Comparison of ENCODE assay signal across 29 cellular contexts in genomic region chr3:70011582-70011981, GRCh38. TPM values are rescaled to one million over a fixed set of nuclear protein-coding genes. Genes with fewer than 3 reads are reported as not detected.
"Had no signal": no experiment of that assay in that cellular context is flagged by ENCODE, and none has a peak within 500 bp of the region (broad histone marks: within the 10 kb centered on the region; RNA-seq: fewer than 3 reads in every experiment).

No MANE protein-coding gene starts in this region.

- H3K4me1 ChIP-seq: heart left ventricle, lower lobe of right lung, right lobe of liver, vagina had no signal

- H3K27ac ChIP-seq: heart left ventricle, lower lobe of right lung, right lobe of liver, skin epidermis, vagina, WERI-Rb-1 had no signal

- H3K9me3 ChIP-seq: lower lobe of right lung, mucosa of descending colon, right lobe of liver, vagina had no signal

- ATAC-seq: activated CD8-positive, alpha-beta memory T cell treated with anti-CD3 and anti-CD28 coated beads, Interleukin-2, amount 10 ng/mL, durations not matched to agents 7 days and 5 days; activated CD8-positive, alpha-beta T cell treated with anti-CD3 and anti-CD28 coated beads for 36 hours; activated naive CD8-positive, alpha-beta T cell treated with anti-CD3 and anti-CD28 coated beads, Interleukin-2, amount 50 U/mL, for 24 hours; heart left ventricle; left lobe of liver; lower lobe of right lung; mucosa of descending colon; right lobe of liver; stimulated activated memory B cell treated with anti-CD40 and anti-IgM and Interleukin-4, amounts not matched to agents 10 μg/mL and 1 μg/mL and 100 μg/mL, for 72 hours; T-cell had no signal

- H3K4me3 ChIP-seq: heart left ventricle, lower lobe of right lung, mucosa of descending colon, right lobe of liver, skin epidermis, vagina had no signal

- H3K36me3 ChIP-seq: heart left ventricle, lower lobe of right lung, right lobe of liver, vagina, WERI-Rb-1 had no signal

- DNase-seq: activated CD4-positive, alpha-beta T cell treated with anti-CD3 and anti-CD28 coated beads, Interleukin-2, amount 10 ng/mL, durations not matched to agents 7 days and 5 days; activated CD4-positive, CD25-positive, alpha-beta regulatory T cell treated with anti-CD3 and anti-CD28 coated beads, Interleukin-2, amount 50 U/mL, for 72 hours; activated CD8-positive, alpha-beta memory T cell treated with anti-CD3 and anti-CD28 coated beads, Interleukin-2, amount 10 ng/mL, durations not matched to agents 7 days and 5 days; activated CD8-positive, alpha-beta T cell treated with anti-CD3 and anti-CD28 coated beads for 36 hours; activated effector memory CD4-positive, alpha-beta T cell treated with anti-CD3 and anti-CD28 coated beads, Interleukin-2, amount 50 U/mL, for 16 hours; activated naive CD4-positive, alpha-beta T cell treated with anti-CD3 and anti-CD28 coated beads, Interleukin-2, amount 10 ng/mL, durations not matched to agents 7 days and 5 days; activated naive CD8-positive, alpha-beta T cell treated with anti-CD3 and anti-CD28 coated beads, Interleukin-2, amount 50 U/mL, for 24 hours; activated T-cell treated with anti-CD3 and anti-CD28 coated beads for 4 hours; anterior cingulate cortex; cerebellar nuclear complex; effector CD4-positive, alpha-beta T cell; heart left ventricle; lower lobe of right lung; mesendoderm; mucosa of descending colon; nucleus accumbens; posterior cingulate gyrus; right lobe of liver; stimulated activated CD4-positive, alpha-beta T cell treated with anti-CD3 and anti-CD28 coated beads, Interleukin-2, amount 100 ng/mL, for 24 hours; T-cell; WERI-Rb-1 had no signal

- H3K27me3 ChIP-seq: heart left ventricle, right lobe of liver, vagina had no signal

RNA-seq across cellular contexts. Expression of gene SAMMSON, which starts 12.0 kb away (rescaled TPM):
- total RNA-seq: activated CD4-positive, alpha-beta T cell treated with anti-CD3 and anti-CD28 coated beads, Interleukin-2, amount 10 ng/mL, durations not matched to agents 7 days and 5 days; activated CD8-positive, alpha-beta memory T cell treated with anti-CD3 and anti-CD28 coated beads, Interleukin-2, amount 10 ng/mL, durations not matched to agents 7 days and 5 days; activated CD8-positive, alpha-beta T cell treated with anti-CD3 and anti-CD28 coated beads for 36 hours; bronchial epithelial cell; epithelial cell of proximal tubule; heart left ventricle; kidney epithelial cell; left lobe of liver; lower lobe of right lung; mucosa of descending colon; right lobe of liver; T-cell; temporal lobe; vagina had no signal
